In the genomic region with DNA sequence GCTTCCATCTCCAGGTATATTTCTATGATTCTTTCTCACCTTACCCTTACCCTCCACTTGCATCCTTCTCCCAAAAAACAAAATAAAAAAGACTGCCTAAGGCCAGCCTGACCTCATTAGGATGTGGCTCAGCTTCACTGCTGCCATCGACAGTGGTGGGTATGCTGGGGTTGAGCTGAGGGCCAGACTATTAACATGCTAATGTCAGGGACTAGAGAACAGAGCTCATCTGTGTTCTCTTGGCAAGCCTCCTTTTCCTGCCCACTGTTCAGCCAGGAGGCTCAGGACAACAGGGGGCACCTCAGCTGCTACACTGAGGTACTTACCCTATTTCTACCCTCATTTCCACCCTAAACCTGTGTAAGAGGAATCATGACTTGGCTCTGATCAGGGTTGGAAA, we compare ENCODE assay signal across 20 cellular contexts. TPM values are rescaled to one million over a fixed set of nuclear protein-coding genes. Genes with fewer than 3 reads are reported as not detected.
DNase-seq lines count a peak whose midpoint lies in the region; ATAC-seq, FAIRE-seq and TF ChIP-seq lines count a peak whose summit lies in the region.
"Had no signal": no experiment of that assay in that cellular context is flagged by ENCODE, and none has a peak within 500 bp of the region (broad histone marks: within the 10 kb centered on the region; RNA-seq: fewer than 3 reads in every experiment).

No MANE protein-coding gene starts in this region.

- H2BK20ac ChIP-seq in H1 (ENCODE audit: low read length), result no peak overlapping the region

- H3K4me1 Mint-ChIP-seq in activated CD4-positive, alpha-beta T cell treated with anti-CD3 and anti-CD28 coated beads, Interleukin-2, amount 10 ng/mL, durations not matched to agents 24 days and 14 days, result peaks cover 52% of the 10 kb centered on the region
- H3K4me1 Mint-ChIP-seq in T-cell, result peaks cover 58 to 86% (median 83%) of the 10 kb centered on the region in 3 donors

- no peak for TF ChIP-seq EP300 in H1 (IDR thresholded peaks at IDR 0.05; ENCODE audit: borderline replicate concordance in 1 of 2, low read depth in 2 of 2, low read length in 2 of 2)

- H2AK5ac ChIP-seq in H1 (ENCODE audit: low read depth, low read length), result no peak overlapping the region

- no peak for DNase-seq in activated CD4-positive, alpha-beta T cell treated with anti-CD3 and anti-CD28 coated beads, Interleukin-2, amount 10 ng/mL, durations not matched to agents 24 days and 14 days
- DNase-seq in activated CD4-positive, alpha-beta T cell treated with anti-CD3 and anti-CD28 coated beads, Interleukin-2, amount 50 U/mL, for 48 hours, result no peak
- DNase-seq in T-cell (no peak), H1 (ENCODE audit: low read depth in 1 of 2, low spot score in 2 of 2) (no peak), pons (ENCODE audit: low spot score) (peak; percentile 53), NCI-H774 (lab: John Stamatoyannopoulos, UW) (no peak), GM20000 (ENCODE audit: low spot score) (no peak)
- DNase-seq: Caco-2; KG1; mesenchymal stem cell; NCI-H1048; NCI-H748 treated with DMSO at 0.1 percent for 48 hours; stimulated activated CD4-positive, alpha-beta T cell treated with anti-CD3 and anti-CD28 coated beads, Interleukin-4, amount 100 ng/mL, for 4 hours had no signal

- WGBS in H1 (ENCODE audit: extremely low coverage in 1 of 2, insufficient coverage in 1 of 2, insufficient read length in 1 of 2, insufficient replicate concordance in 2 of 2, low coverage in 1 of 2, low lambda C conversion rate in 2 of 2, missing lambda C conversion rate in 1 of 2), 2 experiments, result no CpG with 5 or more reads among the region's 1 CpG

- no peak overlapping the region for H3K4me3 Mint-ChIP-seq in activated CD4-positive, alpha-beta T cell treated with anti-CD3 and anti-CD28 coated beads, Interleukin-2, amount 10 ng/mL, durations not matched to agents 24 days and 14 days
- H3K4me3 Mint-ChIP-seq in T-cell, result peak overlapping the region in 1 of 3 donors; percentile 29
- H3K4me3 Mint-ChIP-seq: type B pancreatic cell had no signal

- H2BK120ac ChIP-seq in H1 (replicated peaks; ENCODE audit: low read depth, low read length), result no peak overlapping the region

- no peak overlapping the region for H4K5ac ChIP-seq in H1 (ENCODE audit: insufficient read length, low read depth, low read length)

- TF ChIP-seq RAD21 in H1 (IDR thresholded peaks at IDR 0.05 in 1 of 2, conservative IDR thresholded peaks at IDR 0.05 in 1 of 2; ENCODE audit: low read depth in 2 of 2, low read length in 2 of 2), result no peak

- H2BK15ac ChIP-seq in H1 (ENCODE audit: low read length), result no peak overlapping the region

- H3K27ac Mint-ChIP-seq in activated CD4-positive, alpha-beta T cell treated with anti-CD3 and anti-CD28 coated beads, Interleukin-2, amount 10 ng/mL, durations not matched to agents 24 days and 14 days, result peak overlapping the region; percentile 60
- peak overlapping the region; percentile 50 to 69 for H3K27ac Mint-ChIP-seq in T-cell
- H3K27ac Mint-ChIP-seq: type B pancreatic cell had no signal

- intact Hi-C loops in activated CD4-positive, alpha-beta T cell treated with anti-CD3 and anti-CD28 coated beads, Interleukin-2, amount 10 ng/mL, durations not matched to agents 24 days and 14 days (cut with micrococcal nuclease), result no loop called here

- no peak overlapping the region for H2AFZ ChIP-seq in H1 (ENCODE audit: low read length)

- H4K20me1 ChIP-seq in H1 (replicated peaks in 1 of 2; ENCODE audit: control insufficient read depth in 1 of 2, insufficient read depth in 2 of 2, low read length in 2 of 2), result peaks cover 0 to 4% of the 10 kb centered on the region in 2 experiments

- TF ChIP-seq POLR2A in H1 (IDR thresholded peaks at IDR 0.05; ENCODE audit: control extremely low read depth in 1 of 2, low read depth in 2 of 2, low read length in 2 of 2), result no peak

- CTCF ChIA-PET in T-cell (lab: Charles Lee) (interaction anchor here in 1 of 2 donors (1.1 kb wide), 1 partner anchor 33 kb away, joined by 3 read pairs; no protein-coding TSS in a partner anchor), H1 (lab: Charles Lee; ENCODE audit: partially characterized antibody) (interaction anchor here (1.1 kb wide), 1 partner anchor 21 kb away, joined by 3 read pairs; no protein-coding TSS in a partner anchor)

- H3K23me2 ChIP-seq in H1 (ENCODE audit: low read depth, low read length), result no peaks in the 10 kb centered on the region

- H3K27ac ChIP-seq in H1 (ENCODE audit: low read depth, low read length), result no peak overlapping the region
- H3K27ac ChIP-seq: HL-60 had no signal

- H3K14ac ChIP-seq in H1 (ENCODE audit: insufficient read length), result no peak overlapping the region

- H4K91ac ChIP-seq in H1 (replicated peaks; ENCODE audit: insufficient read length, low read length), result no peak overlapping the region

- H2BK12ac ChIP-seq in H1 (ENCODE audit: low read depth, low read length), result no peak overlapping the region

- no peaks in the 10 kb centered on the region for H3K27me3 ChIP-seq in H1 (replicated peaks in 1 of 4; ENCODE audit: control insufficient read depth in 3 of 4, extremely low read depth in 1 of 4, insufficient read depth in 3 of 4, low read length in 3 of 4)

- no peaks in the 10 kb centered on the region for H3K9me3 ChIP-seq in H1 (ENCODE audit: insufficient read depth in 2 of 2, low read depth in 1 of 2, low read length in 1 of 2)
- H3K9me3 ChIP-seq: Caco-2 had no signal

- no peak overlapping the region for H4K8ac ChIP-seq in H1 (ENCODE audit: extremely low read depth, insufficient read depth, low read length)

- H3K36me3 Mint-ChIP-seq in activated CD4-positive, alpha-beta T cell treated with anti-CD3 and anti-CD28 coated beads, Interleukin-2, amount 10 ng/mL, durations not matched to agents 24 days and 14 days (ENCODE audit: low read depth), result peaks cover 63% of the 10 kb centered on the region
- H3K36me3 Mint-ChIP-seq in T-cell, result peaks cover 50% of the 10 kb centered on the region

- H2BK5ac ChIP-seq in H1 (ENCODE audit: low read depth, low read length), result no peak overlapping the region

- no peak overlapping the region for H3K4me3 ChIP-seq in H1 (ENCODE audit: extremely low read depth in 1 of 4, insufficient read depth in 2 of 4, low read depth in 3 of 4, low read length in 4 of 4)

- POLR2A ChIA-PET in T-cell (lab: Charles Lee) (no interaction called here), H1 (lab: Charles Lee; ENCODE audit: partially characterized antibody) (no interaction called here)

- H3K36me3 ChIP-seq in H1 (ENCODE audit: control insufficient read depth in 2 of 4, insufficient read depth in 4 of 4, low read length in 3 of 4), result peaks cover 0 to 13% (median 5%) of the 10 kb centered on the region in 4 experiments; a peak in 4 of 8 replicates

- H3K79me1 ChIP-seq in H1 (ENCODE audit: low read depth, low read length), result no peaks in the 10 kb centered on the region

- peaks cover 0 to 2% (median under 1%) of the 10 kb centered on the region in 4 experiments; a peak in 2 of 7 replicates for H3K4me1 ChIP-seq in H1 (replicated peaks in 1 of 4; ENCODE audit: control insufficient read depth in 3 of 4, insufficient read depth in 4 of 4, low read length in 3 of 4)
- H3K4me1 ChIP-seq: Caco-2 had no signal

- no peaks in the 10 kb centered on the region for H3K79me2 ChIP-seq in H1 (ENCODE audit: control insufficient read depth in 1 of 2, insufficient read depth in 2 of 2, low read length in 2 of 2)

- no peak overlapping the region for H3K18ac ChIP-seq in H1 (ENCODE audit: extremely low read depth, low read length)

- no peaks in the 10 kb centered on the region for H3K9me3 Mint-ChIP-seq in activated CD4-positive, alpha-beta T cell treated with anti-CD3 and anti-CD28 coated beads, Interleukin-2, amount 10 ng/mL, durations not matched to agents 24 days and 14 days
- H3K9me3 Mint-ChIP-seq in T-cell, result no peaks in the 10 kb centered on the region
- H3K9me3 Mint-ChIP-seq: type B pancreatic cell had no signal

- ATAC-seq in T-cell (replicated peaks in 1 of 4) (no peak), HG03378 (IDR thresholded peaks at IDR 0.05; ENCODE audit: unreplicated experiment) (no peak)

- no peak overlapping the region for H3K4me2 ChIP-seq in H1 (ENCODE audit: insufficient read depth in 1 of 2, low read depth in 2 of 2, low read length in 2 of 2)

- no peak overlapping the region for H3K23ac ChIP-seq in H1 (ENCODE audit: insufficient read length)

- no peak for TF ChIP-seq CTCF in H1 (IDR thresholded peaks at IDR 0.05; ENCODE audit: control extremely low read depth in 1 of 3, insufficient read depth in 1 of 3, low read depth in 1 of 3, low read length in 3 of 3)
- no peak for TF ChIP-seq CTCF in GM20000 (IDR thresholded peaks at IDR 0.05; ENCODE audit: extremely low read depth, missing control alignments)

- H3K27me3 Mint-ChIP-seq in activated CD4-positive, alpha-beta T cell treated with anti-CD3 and anti-CD28 coated beads, Interleukin-2, amount 10 ng/mL, durations not matched to agents 24 days and 14 days, result no peaks in the 10 kb centered on the region
- no peaks in the 10 kb centered on the region for H3K27me3 Mint-ChIP-seq in T-cell
- H3K27me3 Mint-ChIP-seq: type B pancreatic cell had no signal

- FAIRE-seq in H1 (lab: Jason Lieb, UNC), result peak; percentile 84
- FAIRE-seq: A204.1, colon, frontal cortex, RCC 7860 had no signal

- H3K56ac ChIP-seq in H1 (replicated peaks; ENCODE audit: insufficient read length, low read depth, low read length), result no peak overlapping the region

- H3K9ac ChIP-seq in H1 (replicated peaks in 1 of 4; ENCODE audit: extremely low read depth in 1 of 4, low read depth in 3 of 4, low read length in 3 of 4), result no peak overlapping the region

- H3K4ac ChIP-seq in H1 (replicated peaks; ENCODE audit: insufficient read length, low read depth, low read length), result no peak overlapping the region

TF ChIP-seq in H1, 55 proteins besides CTCF, POLR2A, EP300 and RAD21:
- TF ChIP-seq KDM1A (IDR thresholded peaks at IDR 0.05; ENCODE audit: borderline replicate concordance, low read length), result no peak

RNA-seq across cellular contexts. Expression of gene MSN, which starts 59.3 kb away (rescaled TPM):
- 480 and 482 TPM in 2 replicates for total RNA-seq in activated CD4-positive, alpha-beta T cell treated with anti-CD3 and anti-CD28 coated beads, Interleukin-2, amount 10 ng/mL, durations not matched to agents 24 days and 14 days
- total RNA-seq in T-cell, result 100 to 1,000 TPM; 324 to 383 (median 348) TPM
- total RNA-seq in H1 (2021; fragmentation: NEBNext Ultra II Directional; extraction: Animal tissue kit (Norgen Biotek cat#: 25700)), result 133 and 137 TPM in 2 replicates
- 89.4 and 112 TPM in 2 replicates for polyA plus RNA-seq in H1 (2011; rRNA removed)
- polyA plus RNA-seq in H1 (2011; cell fraction: cytosol; rRNA removed), result 92.4 TPM
- polyA plus RNA-seq in H1 (2011; cell fraction: nucleus; rRNA removed), result 116 TPM
- 126 to 140 TPM (median 133 TPM) in 4 replicates for polyA plus RNA-seq in H1 (2012, experiment 1 of 2)
- 76.9 TPM for polyA plus RNA-seq in H1 (2012, experiment 2 of 2)
- polyA plus RNA-seq in H1 (2013, experiment 1 of 2), result 126 TPM
- polyA plus RNA-seq in H1 (2013, experiment 2 of 2), result 125 TPM
- polyA minus RNA-seq in H1 (2011; rRNA and poly(A)+ RNA removed), result 107 and 125 TPM in 2 replicates
- 56.8 TPM for polyA minus RNA-seq in H1 (2011; cell fraction: cytosol; rRNA and poly(A)+ RNA removed)
- 53.2 TPM for polyA minus RNA-seq in H1 (2011; cell fraction: nucleus; rRNA and poly(A)+ RNA removed)
